Comparison of ENCODE assay signal across 8 cellular contexts in the genomic region with DNA sequence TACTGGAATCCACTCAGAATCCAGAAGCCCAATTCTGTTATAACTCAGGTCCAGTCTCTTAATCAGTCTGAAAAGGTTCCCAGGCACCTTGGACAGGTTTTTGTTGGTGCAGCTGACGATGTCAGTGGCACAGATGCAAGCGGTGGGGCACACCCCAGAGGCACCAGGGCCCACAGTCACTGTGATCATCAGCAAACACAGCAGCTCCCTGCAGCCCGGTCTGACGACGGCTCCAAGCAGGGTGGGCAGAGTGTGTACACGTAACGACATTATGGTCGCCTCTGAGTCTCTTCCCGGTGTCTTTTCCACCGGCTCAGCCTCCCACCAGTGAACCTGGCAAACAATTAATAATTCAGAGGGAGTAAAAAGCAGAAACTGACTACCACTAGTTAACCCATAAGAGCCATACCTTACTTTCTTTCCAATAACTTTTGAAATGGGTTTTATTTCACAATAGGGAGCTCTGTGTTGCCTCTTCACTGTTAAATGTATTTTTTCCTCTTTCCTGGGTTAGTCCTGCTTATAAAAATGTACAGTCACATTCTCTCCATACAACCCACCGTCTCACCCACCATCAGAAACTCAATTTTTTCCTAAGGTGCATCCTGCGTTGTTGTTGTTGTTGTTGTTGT. TPM values are rescaled to one million over a fixed set of nuclear protein-coding genes. Genes with fewer than 3 reads are reported as not detected.
A peak's percentile ranks its signal among the peaks of the same experiment; 100 is the strongest.
DNase-seq lines count a peak whose midpoint lies in the region; ATAC-seq, FAIRE-seq and TF ChIP-seq lines count a peak whose summit lies in the region.

No MANE protein-coding gene starts in this region.

- H3K9me3 ChIP-seq in kidney (ENCODE audit: control insufficient read depth in 1 of 2, low read length in 2 of 2) = no peaks in the 10 kb centered on the region

- FAIRE-seq in RCC 7860 (lab: Jason Lieb, UNC) (no peak), kidney (lab: Jason Lieb, UNC) (no peak)

- H3K4me3 ChIP-seq in astrocyte of the cerebellum (ENCODE audit: low read depth, low read length) = peak overlapping the region; percentile 75
- H3K4me3 ChIP-seq in kidney (ENCODE audit: low read length in 2 of 2) = peak overlapping the region; percentile 65 to 83

- in situ Hi-C loops in astrocyte of the cerebellum (cut with HindIII; ENCODE audit: low sequenced_read_pairs) = no loop called here

- peak overlapping the region in 1 of 2 donors; percentile 41 for H3K27ac ChIP-seq in kidney (ENCODE audit: low read depth in 2 of 2, low read length in 2 of 2)

- intact Hi-C loops in kidney (cut with DNase I) = no loop called here

- DNase-seq in GM20000 (ENCODE audit: low spot score) = peak; percentile 17
- DNase-seq in RCC 7860 (ENCODE audit: low spot score) = peak; percentile 45
- DNase-seq in astrocyte of the cerebellum (ENCODE audit: low read depth) = no peak
- peak; percentile 69 for DNase-seq in kidney
- DNase-seq in stimulated activated CD4-positive, alpha-beta T cell treated with anti-CD3 and anti-CD28 coated beads, Interleukin-1b, Interleukin-23, amount 100 ng/mL, for 48 hours = peak; percentile 50
- no peak for DNase-seq in COLO829 (ENCODE audit: low spot score)

- ATAC-seq in GM21737 (IDR thresholded peaks at IDR 0.05; ENCODE audit: unreplicated experiment) (no peak), GM19328 (IDR thresholded peaks at IDR 0.05; ENCODE audit: unreplicated experiment) (no peak)

- H3K9ac ChIP-seq in kidney (ENCODE audit: low read length in 2 of 2) = peak overlapping the region; percentile 57 to 71

- H3K4me1 ChIP-seq in kidney (ENCODE audit: control insufficient read depth in 1 of 2, insufficient read depth in 1 of 2, low read depth in 1 of 2, low read length in 2 of 2) = peaks cover 0 to 8% of the 10 kb centered on the region in 2 donors

- TF ChIP-seq CTCF in GM20000 (IDR thresholded peaks at IDR 0.05; ENCODE audit: extremely low read depth, missing control alignments) (no peak), astrocyte of the cerebellum (IDR thresholded peaks at IDR 0.05; ENCODE audit: low read depth, low read length, missing control alignments) (no peak), kidney (IDR thresholded peaks at IDR 0.05; ENCODE audit: borderline replicate concordance, extremely low read depth, insufficient read depth) (no peak)

- H3K36me3 ChIP-seq in kidney (ENCODE audit: control insufficient read depth in 1 of 2, insufficient read depth in 2 of 2, low read length in 2 of 2) = peaks cover 0 to 2% of the 10 kb centered on the region in 2 donors

RNA-seq across cellular contexts. Expression of a gene that starts 0.6 kb away (rescaled TPM):
- total RNA-seq in kidney = 9.2 TPM
- 2.8 TPM for polyA plus RNA-seq in kidney (ENCODE audit: insufficient read depth, low read depth, low replicate concordance)

RNA-seq across cellular contexts. Expression of a gene that starts 0.9 kb away (rescaled TPM):
- total RNA-seq in kidney = 8.7 TPM
- polyA plus RNA-seq in kidney (ENCODE audit: insufficient read depth, low read depth, low replicate concordance) = 12.2 TPM

Comparison
In these comparisons a context has a peak if more than half of its experiments do, and no peak if none do; other contexts are left out.
1. DNase-seq: peak in GM20000 (single experiment), RCC 7860 (single experiment), kidney (single experiment) and stimulated activated CD4-positive, alpha-beta T cell treated with anti-CD3 and anti-CD28 coated beads, Interleukin-1b, Interleukin-23, amount 100 ng/mL, for 48 hours (single experiment); none in astrocyte of the cerebellum (single experiment) and COLO829 (single experiment).